In the genomic region with DNA sequence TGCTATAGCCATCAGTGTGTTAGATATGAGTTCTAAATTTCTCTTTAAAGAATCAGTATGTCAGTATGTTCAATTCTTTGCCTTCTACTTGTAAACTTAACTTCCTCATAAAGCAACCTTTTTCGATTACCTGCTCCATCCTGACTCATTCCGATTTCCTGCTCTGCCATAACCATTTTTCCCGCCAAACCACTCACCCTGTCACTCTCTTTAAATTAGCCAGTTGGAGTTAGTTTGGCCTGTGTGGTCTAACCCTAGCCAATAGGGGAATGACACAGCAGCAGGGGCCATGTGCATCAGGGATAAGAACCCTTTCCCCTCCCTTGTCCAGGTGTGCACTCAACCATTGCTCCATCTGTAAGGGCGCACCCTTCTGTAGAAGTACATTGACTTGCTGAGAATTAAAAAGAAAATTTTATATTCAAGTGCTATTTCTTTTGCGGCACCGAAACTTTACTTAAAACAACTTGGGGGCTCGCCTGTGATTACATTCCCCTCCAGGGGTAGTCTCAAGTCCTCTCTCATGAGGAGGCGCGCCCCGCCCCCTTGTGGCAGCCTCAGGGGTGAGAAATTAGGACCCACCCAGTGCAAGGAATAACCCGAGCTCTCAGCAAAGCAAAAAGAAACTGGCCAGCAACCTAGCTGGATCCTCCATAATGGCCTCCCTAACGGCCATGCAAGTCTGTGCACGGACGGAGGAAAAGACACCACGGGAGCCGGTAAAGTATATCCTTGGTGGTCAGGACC, we compare ENCODE assay signal across 8 cellular contexts. TPM values are rescaled to one million over a fixed set of nuclear protein-coding genes. Genes with fewer than 3 reads are reported as not detected.
DNase-seq lines count a peak whose midpoint lies in the region; ATAC-seq, FAIRE-seq and TF ChIP-seq lines count a peak whose summit lies in the region.
"Not testable (repeated sequence)": the region's sequence is repeated elsewhere in the genome, so short reads cannot be mapped to it uniquely, and the experiment has no call there.

No MANE protein-coding gene starts in this region.

- H3K9me3 ChIP-seq in OCI-LY7 (ENCODE audit: low read length); gastroesophageal sphincter; neural progenitor cell (ENCODE audit: low read depth); thyroid gland: not testable (repeated sequence)

- not testable (repeated sequence) for H3K27ac ChIP-seq in OCI-LY7 (ENCODE audit: low read depth, low read length, poor library complexity, severe bottlenecking); gastroesophageal sphincter; neural progenitor cell; thyroid gland

- not testable (repeated sequence) for H3K4me3 ChIP-seq in OCI-LY7 (ENCODE audit: low read depth, low read length, poor library complexity, severe bottlenecking); gastroesophageal sphincter; neural progenitor cell; thyroid gland (replicated peaks in 1 of 3)

- H3K9me3 Mint-ChIP-seq in activated CD4-positive, alpha-beta T cell treated with anti-CD3 and anti-CD28 coated beads for 36 hours (ENCODE audit: low read depth); activated naive CD8-positive, alpha-beta T cell treated with anti-CD3 and anti-CD28 coated beads for 36 hours; neural progenitor cell: not testable (repeated sequence)

- DNase-seq in D721Med (ENCODE audit: insufficient read length, low spot score), result not testable (repeated sequence)
- DNase-seq in HUDEP-2 (lab: John Stamatoyannopoulos, UW; ENCODE audit: unreplicated experiment in 76 of 76) (peak in 65 of 76 experiments; percentile 2 to 72 (median 48)), OCI-LY7 (ENCODE audit: low spot score) (peak; percentile 50), neural progenitor cell (ENCODE audit: low spot score) (peak; percentile 49), thyroid gland (peak; percentile 3 to 6)
- peak; percentile 71 for DNase-seq in activated CD4-positive, alpha-beta T cell treated with anti-CD3 and anti-CD28 coated beads for 36 hours
- peak; percentile 46 for DNase-seq in activated naive CD8-positive, alpha-beta T cell treated with anti-CD3 and anti-CD28 coated beads for 36 hours

- not testable (repeated sequence) for H3K36me3 ChIP-seq in OCI-LY7 (ENCODE audit: insufficient read depth, low read length); neural progenitor cell
- H3K36me3 ChIP-seq in gastroesophageal sphincter (peaks cover 0 to 39% of the 10 kb centered on the region in 2 donors), thyroid gland (peaks cover 0 to 15% of the 10 kb centered on the region in 2 donors)

- H3K79me2 ChIP-seq in OCI-LY7 (ENCODE audit: insufficient read depth, low read depth, low read length); neural progenitor cell (ENCODE audit: low read depth): not testable (repeated sequence)

- not testable (repeated sequence) for H3K9ac ChIP-seq in neural progenitor cell

- H4K20me1 ChIP-seq in OCI-LY7 (ENCODE audit: insufficient read depth, low read length); neural progenitor cell (ENCODE audit: low read depth): not testable (repeated sequence)

- peaks cover 21% of the 10 kb centered on the region for H3K27me3 ChIP-seq in gastroesophageal sphincter
- H3K27me3 ChIP-seq in neural progenitor cell, thyroid gland: not testable (repeated sequence)

- TF ChIP-seq CTCF in D721Med (IDR thresholded peaks at IDR 0.05; ENCODE audit: insufficient read depth, missing control alignments), result peak; percentile 19
- peak; percentile 79 for TF ChIP-seq CTCF in OCI-LY7 (conservative IDR thresholded peaks at IDR 0.05; ENCODE audit: low read length)
- TF ChIP-seq CTCF in gastroesophageal sphincter (IDR thresholded peaks at IDR 0.05), result peak in 3 of 4 experiments; percentile 15 to 59 (median 47)
- TF ChIP-seq CTCF in neural progenitor cell (IDR thresholded peaks at IDR 0.05), result peak; percentile 57
- TF ChIP-seq CTCF in thyroid gland (IDR thresholded peaks at IDR 0.05), result not testable (repeated sequence)

- not testable (repeated sequence) for H3F3A ChIP-seq in neural progenitor cell (ENCODE audit: low read depth)

- POLR2A ChIA-PET in OCI-LY7 (lab: Charles Lee), result interaction anchor here (0.7 kb wide), 1 partner anchor 12 kb away, joined by 3 read pairs; no protein-coding TSS in a partner anchor
- POLR2A ChIA-PET in activated CD4-positive, alpha-beta T cell treated with anti-CD3 and anti-CD28 coated beads for 36 hours (lab: Charles Lee), result not testable (repeated sequence)

- not testable (repeated sequence) for H3K27ac Mint-ChIP-seq in activated CD4-positive, alpha-beta T cell treated with anti-CD3 and anti-CD28 coated beads for 36 hours; activated naive CD8-positive, alpha-beta T cell treated with anti-CD3 and anti-CD28 coated beads for 36 hours; neural progenitor cell

- BruUV-seq in OCI-LY7 (replicated peaks; lab: Mats Ljungman, UMichigan), result not testable (repeated sequence)

- FAIRE-seq in D721Med (lab: Jason Lieb, UNC), result not testable (repeated sequence)

- peaks cover 16% of the 10 kb centered on the region for H3K27me3 Mint-ChIP-seq in activated CD4-positive, alpha-beta T cell treated with anti-CD3 and anti-CD28 coated beads for 36 hours
- H3K27me3 Mint-ChIP-seq in activated naive CD8-positive, alpha-beta T cell treated with anti-CD3 and anti-CD28 coated beads for 36 hours, result peaks cover 22% of the 10 kb centered on the region
- H3K27me3 Mint-ChIP-seq in neural progenitor cell (ENCODE audit: insufficient read depth, low read depth), result not testable (repeated sequence)

- H2AFZ ChIP-seq in OCI-LY7 (ENCODE audit: low read length); neural progenitor cell (replicated peaks): not testable (repeated sequence)

- not testable (repeated sequence) for TF ChIP-seq POLR2A in gastroesophageal sphincter (IDR thresholded peaks at IDR 0.05); thyroid gland (IDR thresholded peaks at IDR 0.05)

- CTCF ChIA-PET in OCI-LY7 (lab: Charles Lee; ENCODE audit: unreplicated experiment), result not testable (repeated sequence)
- CTCF ChIA-PET in activated CD4-positive, alpha-beta T cell treated with anti-CD3 and anti-CD28 coated beads for 36 hours (lab: Charles Lee), result interaction anchor here (0.6 to 1.0 kb wide), 3 partner anchors 81 to 228 kb away, joined by 3 to 5 read pairs (median 3); partner anchors contain the start of gene STK17A

- H3K4me2 ChIP-seq in OCI-LY7 (ENCODE audit: low read length); neural progenitor cell: not testable (repeated sequence)

- H3K4me1 ChIP-seq in OCI-LY7 (ENCODE audit: insufficient read depth, low read length, poor library complexity, severe bottlenecking); gastroesophageal sphincter; neural progenitor cell; thyroid gland: not testable (repeated sequence)

- not testable (repeated sequence) for H3K4me3 Mint-ChIP-seq in activated CD4-positive, alpha-beta T cell treated with anti-CD3 and anti-CD28 coated beads for 36 hours; activated naive CD8-positive, alpha-beta T cell treated with anti-CD3 and anti-CD28 coated beads for 36 hours; neural progenitor cell

- not testable (repeated sequence) for H3K4me1 Mint-ChIP-seq in activated CD4-positive, alpha-beta T cell treated with anti-CD3 and anti-CD28 coated beads for 36 hours; activated naive CD8-positive, alpha-beta T cell treated with anti-CD3 and anti-CD28 coated beads for 36 hours; neural progenitor cell

- 83 to 86% methylated on average over 11 to 13 of the region's 16 CpGs for WGBS in gastroesophageal sphincter (ENCODE audit: low coverage in 1 of 2), 2 donors
- WGBS in thyroid gland, 2 donors, result 87 to 89% methylated on average over 16 of the region's 16 CpGs

- not testable (repeated sequence) for TF ChIP-seq EP300 in gastroesophageal sphincter (IDR thresholded peaks at IDR 0.05)

- peak; percentile 47 for ATAC-seq in activated CD4-positive, alpha-beta T cell treated with anti-CD3 and anti-CD28 coated beads for 36 hours
- ATAC-seq in gastroesophageal sphincter, result not testable (repeated sequence)

- H3K9me2 ChIP-seq in OCI-LY7 (ENCODE audit: insufficient read depth, low read length), result not testable (repeated sequence)

- peaks cover 16% of the 10 kb centered on the region for H3K36me3 Mint-ChIP-seq in activated CD4-positive, alpha-beta T cell treated with anti-CD3 and anti-CD28 coated beads for 36 hours (ENCODE audit: low read depth)
- peaks cover 17% of the 10 kb centered on the region for H3K36me3 Mint-ChIP-seq in activated naive CD8-positive, alpha-beta T cell treated with anti-CD3 and anti-CD28 coated beads for 36 hours
- not testable (repeated sequence) for H3K36me3 Mint-ChIP-seq in neural progenitor cell

- intact Hi-C loops in OCI-LY7 (cut with micrococcal nuclease; ENCODE audit: unreplicated experiment), result loop anchor here (2.0 kb wide), 1 partner anchor 228 kb away; the partner anchor contains the start of gene STK17A
- intact Hi-C loops in activated CD4-positive, alpha-beta T cell treated with anti-CD3 and anti-CD28 coated beads for 36 hours (cut with DNase I, micrococcal nuclease); thyroid gland (cut with DNase I): not testable (repeated sequence)

RNA-seq across cellular contexts. Expression of gene BLVRA, which starts 51.9 kb away (rescaled TPM):
- total RNA-seq in OCI-LY7 (2014; rRNA removed; shearing (Covaris generic)), result not detected in 2 replicates
- total RNA-seq in OCI-LY7 (2022) (0.70 and 0.91 TPM in 2 replicates), gastroesophageal sphincter (100 to 1,000 TPM in 2 of 4 donors, 10 to 100 TPM in 2; 65.6 to 113 (median 92.6) TPM), neural progenitor cell (ENCODE audit: low replicate concordance) (24.6 and 27.9 TPM in 2 replicates), thyroid gland (10 to 100 TPM; 28.5 to 44.5 (median 36.7) TPM)
- total RNA-seq in activated CD4-positive, alpha-beta T cell treated with anti-CD3 and anti-CD28 coated beads for 36 hours, result 10 to 100 TPM; 16.0 to 31.2 TPM
- 10 to 100 TPM; 36.1 to 36.3 TPM for total RNA-seq in activated naive CD8-positive, alpha-beta T cell treated with anti-CD3 and anti-CD28 coated beads for 36 hours

RNA-seq across cellular contexts. Expression of gene MRPS24, which starts 58.9 kb away (rescaled TPM):
- 60.6 and 65.1 TPM in 2 replicates for total RNA-seq in OCI-LY7 (2014; rRNA removed; shearing (Covaris generic))
- total RNA-seq in OCI-LY7 (2022), result 83.4 and 89.7 TPM in 2 replicates
- 100 to 1,000 TPM; 121 to 149 TPM for total RNA-seq in activated CD4-positive, alpha-beta T cell treated with anti-CD3 and anti-CD28 coated beads for 36 hours
- total RNA-seq in activated naive CD8-positive, alpha-beta T cell treated with anti-CD3 and anti-CD28 coated beads for 36 hours, result 100 to 1,000 TPM; 142 to 152 TPM
- 100 to 1,000 TPM in 1 of 4 donors, 10 to 100 TPM in 3; 64.2 to 147 (median 81.5) TPM for total RNA-seq in gastroesophageal sphincter
- 54.6 and 60.6 TPM in 2 replicates for total RNA-seq in neural progenitor cell (ENCODE audit: low replicate concordance)
- total RNA-seq in thyroid gland, result 100 to 1,000 TPM in 1 of 4 donors, 10 to 100 TPM in 3; 52.2 to 110 (median 88.7) TPM

Comparison
In these comparisons a context has a peak if more than half of its experiments do, and no peak if none do; other contexts are left out.
1. RNA of gene BLVRA, which starts 51.9 kb away (total RNA-seq): 65.6 to 113 TPM in gastroesophageal sphincter, 28.5 to 44.5 TPM in thyroid gland, 36.1 to 36.3 TPM in activated naive CD8-positive, alpha-beta T cell treated with anti-CD3 and anti-CD28 coated beads for 36 hours, 16.0 to 31.2 TPM in activated CD4-positive, alpha-beta T cell treated with anti-CD3 and anti-CD28 coated beads for 36 hours and 24.6 to 27.9 TPM in neural progenitor cell; 0.70 to 0.91 TPM in OCI-LY7; every median in the first group is over 4 times any median in the second.